1 cellular context compared by ENCODE assay signal in genomic region chr15:80870366-80870765, GRCh38.
TF ChIP-seq lines count a peak whose summit lies in the region.

No MANE protein-coding gene starts in this region.

TF ChIP-seq in H1, 55 proteins besides CTCF, POLR2A, EP300 and RAD21 (continued from another document):
- TF ChIP-seq ZNF274 (IDR thresholded peaks at IDR 0.05; ENCODE audit: borderline replicate concordance, extremely low read depth, low read length): no peak
- TF ChIP-seq GTF2F1 (IDR thresholded peaks at IDR 0.05; ENCODE audit: borderline replicate concordance, low read depth, low read length): no peak
- no peak for TF ChIP-seq SIN3A (conservative IDR thresholded peaks at IDR 0.05 in 1 of 2, IDR thresholded peaks at IDR 0.05 in 1 of 2; ENCODE audit: low read depth in 1 of 2, low read length in 2 of 2)
